In genomic region chr7:132776105-132776504, GRCh38 we compare ENCODE assay signal across 36 cellular contexts.
"Had no signal": no experiment of that assay in that cellular context is flagged by ENCODE, and none has a peak within 500 bp of the region (broad histone marks: within the 10 kb centered on the region; RNA-seq: fewer than 3 reads in every experiment).

No MANE protein-coding gene starts in this region.

- H3K4me3 Mint-ChIP-seq: activated CD8-positive, alpha-beta T cell treated with anti-CD3 and anti-CD28 coated beads, Interleukin-2, amount 10 ng/mL, durations not matched to agents 7 days and 5 days; activated naive CD8-positive, alpha-beta T cell treated with anti-CD3 and anti-CD28 coated beads for 36 hours had no signal

- H3K27ac Mint-ChIP-seq: activated CD8-positive, alpha-beta T cell treated with anti-CD3 and anti-CD28 coated beads, Interleukin-2, amount 10 ng/mL, durations not matched to agents 7 days and 5 days; activated naive CD8-positive, alpha-beta T cell treated with anti-CD3 and anti-CD28 coated beads for 36 hours had no signal

- H3K9me3 ChIP-seq: Peyer's patch, SJSA1 had no signal

- H3K4me2 ChIP-seq: KMS-11 had no signal

- H3K27me3 Mint-ChIP-seq: activated naive CD8-positive, alpha-beta T cell treated with anti-CD3 and anti-CD28 coated beads for 36 hours had no signal

- DNase-seq: activated CD4-positive, alpha-beta T cell treated with anti-CD3 and anti-CD28 coated beads for 1 hour; activated CD4-positive, alpha-beta T cell treated with anti-CD3 and anti-CD28 coated beads for 48 hours; activated CD4-positive, alpha-beta T cell treated with anti-CD3 and anti-CD28 coated beads, Interleukin-2, amount 50 U/mL, for 48 hours; activated CD4-positive, CD25-positive, alpha-beta regulatory T cell; activated CD8-positive, alpha-beta T cell treated with anti-CD3 and anti-CD28 coated beads, Interleukin-2, amount 10 ng/mL, durations not matched to agents 7 days and 5 days; activated effector memory CD4-positive, alpha-beta T cell treated with Interleukin-2 at 50 U/mL for 16 hours; activated naive CD4-positive, alpha-beta T cell treated with anti-CD3 and anti-CD28 coated beads, Interleukin-2, amount 50 U/mL, for 16 hours; activated naive CD8-positive, alpha-beta T cell treated with anti-CD3 and anti-CD28 coated beads for 36 hours; amniotic stem cell; aorta; brain microvascular endothelial cell; MM.1S; MV-4-11; NCI-H1092 treated with DMSO at 0.1 percent for 48 hours; NCI-H1417; NCI-H146; NCI-H187; NCI-H2029 treated with DMSO at 0.1 percent for 48 hours; NCI-H2107; NCI-H2171; NCI-H510A; NCI-H526; NCI-H748 treated with DMSO at 0.1 percent for 48 hours; NK-92 treated with Interleukin-12 subunit alpha and Interleukin-12 subunit beta, amount 100 ng/mL, for 24 hours; PC-3; Peyer's patch; RPMI8226; SHP77 treated with DMSO at 0.1 percent for 48 hours; SW 1271; T-helper 1 cell; T-helper 2 cell; T-helper 9 cell; WERI-Rb-1 had no signal

- H3K4me1 ChIP-seq: Peyer's patch had no signal

- H3K9ac ChIP-seq: KMS-11 had no signal

- H3K4me3 ChIP-seq: cardiac muscle cell, Peyer's patch, SJSA1 had no signal

- H3K36me3 ChIP-seq: brain microvascular endothelial cell, cardiac muscle cell, Peyer's patch, SJSA1, WERI-Rb-1 had no signal

- H3K27ac ChIP-seq: brain microvascular endothelial cell, cardiac muscle cell, KMS-11, Peyer's patch, SJSA1, WERI-Rb-1 had no signal

- H3K27me3 ChIP-seq: brain microvascular endothelial cell, cardiac muscle cell, Peyer's patch, SJSA1 had no signal
